12 cellular contexts compared by ENCODE assay signal in the genomic region with DNA sequence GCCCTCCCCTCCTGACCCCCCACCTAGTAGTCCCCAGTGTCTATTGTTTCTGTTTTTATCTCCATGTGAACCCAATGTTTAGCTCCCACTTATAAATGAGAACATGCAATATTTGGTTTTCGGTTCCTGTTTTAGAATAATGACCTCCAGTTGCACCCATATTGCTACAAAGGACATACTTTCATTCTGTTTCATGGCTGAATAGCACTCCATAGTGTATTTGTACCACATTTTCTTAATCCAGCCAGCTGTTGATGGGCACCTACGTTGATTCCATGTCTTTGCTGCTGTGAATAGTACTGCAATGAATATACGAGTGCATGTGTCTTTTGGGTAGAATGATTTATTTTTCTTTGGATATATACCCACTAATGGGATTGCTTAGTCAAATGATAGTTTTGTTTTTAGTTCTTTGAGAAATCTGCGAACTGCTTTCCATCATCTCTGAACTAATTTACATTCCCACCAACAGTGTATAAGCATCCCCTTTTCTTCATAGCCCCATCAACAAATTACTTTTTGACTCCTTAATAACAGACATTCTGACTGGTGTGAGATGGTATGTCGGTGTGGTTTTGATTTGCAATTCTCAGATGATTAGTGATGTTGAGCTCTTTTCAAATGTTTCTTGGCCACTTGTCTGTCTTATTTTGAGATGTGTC.
DNase-seq lines count a peak whose midpoint lies in the region; ATAC-seq, FAIRE-seq and TF ChIP-seq lines count a peak whose summit lies in the region.
"Had no signal": no experiment of that assay in that cellular context is flagged by ENCODE, and none has a peak within 500 bp of the region (broad histone marks: within the 10 kb centered on the region; RNA-seq: fewer than 3 reads in every experiment).

No MANE protein-coding gene starts in this region.

- H3K27me3 ChIP-seq in HepG2 (ENCODE audit: control insufficient read depth in 1 of 2, insufficient read depth in 2 of 2, low read length in 2 of 2) = no peaks in the 10 kb centered on the region
- no peaks in the 10 kb centered on the region for H3K27me3 ChIP-seq in heart left ventricle
- H3K27me3 ChIP-seq: cardiac muscle cell had no signal

- H3K27ac Mint-ChIP-seq in natural killer cell = no peak overlapping the region
- H3K27ac Mint-ChIP-seq: naive B cell; stimulated activated memory B cell treated with anti-CD40 and anti-IgM and Interleukin-4, amounts not matched to agents 10 μg/mL and 1 μg/mL and 100 μg/mL, for 72 hours had no signal

- TF ChIP-seq RAD21 in HepG2 (CRISPR knock-in tag; IDR thresholded peaks at IDR 0.05) = no peak

- no peak overlapping the region for H3K4me2 ChIP-seq in HepG2 (ENCODE audit: low read depth, low read length)

- no peaks in the 10 kb centered on the region for H3K4me1 Mint-ChIP-seq in natural killer cell
- H3K4me1 Mint-ChIP-seq: naive B cell; stimulated activated memory B cell treated with anti-CD40 and anti-IgM and Interleukin-4, amounts not matched to agents 10 μg/mL and 1 μg/mL and 100 μg/mL, for 72 hours had no signal

- H3K27ac ChIP-seq in HepG2 (ENCODE audit: extremely low read length, insufficient read depth, low read length) (no peak overlapping the region), heart left ventricle (no peak overlapping the region)
- H3K27ac ChIP-seq: cardiac muscle cell had no signal

- H3K9ac ChIP-seq in HepG2 (ENCODE audit: insufficient read depth, low read depth, low read length) = no peak overlapping the region

- peaks cover 15% of the 10 kb centered on the region for H3K9me3 ChIP-seq in HepG2 (ENCODE audit: low read length)
- H3K9me3 ChIP-seq in heart left ventricle = peaks cover 0 to 10% (median 0%) of the 10 kb centered on the region in 12 donors

- DNase-seq in GM12864 (ENCODE audit: low read depth) (peak; percentile 49), HepG2 (ENCODE audit: low spot score) (no peak), heart left ventricle (no peak), SHP77 treated with DMSO at 0.1 percent for 48 hours (lab: John Stamatoyannopoulos, UW) (no peak), natural killer cell (no peak)
- DNase-seq: naive B cell, T1000 had no signal

- H3K36me3 Mint-ChIP-seq in natural killer cell = no peaks in the 10 kb centered on the region
- H3K36me3 Mint-ChIP-seq: naive B cell; stimulated activated memory B cell treated with anti-CD40 and anti-IgM and Interleukin-4, amounts not matched to agents 10 μg/mL and 1 μg/mL and 100 μg/mL, for 72 hours had no signal

- WGBS in HepG2 (ENCODE audit: low lambda C conversion rate) = 98% methylated on average over 5 of the region's 5 CpGs
- WGBS in heart left ventricle, 4 donors = 85 to 89% (median 87%) methylated on average over 5 of the region's 5 CpGs

- TF ChIP-seq POLR2A in HepG2 (IDR thresholded peaks at IDR 0.05; ENCODE audit: insufficient read depth in 1 of 2, low read depth in 2 of 2, low read length in 2 of 2) = no peak
- TF ChIP-seq POLR2A in heart left ventricle (IDR thresholded peaks at IDR 0.05) = no peak

- H3K9me3 Mint-ChIP-seq in natural killer cell = peaks cover 9 to 10% of the 10 kb centered on the region in 2 donors
- H3K9me3 Mint-ChIP-seq: stimulated activated memory B cell treated with anti-CD40 and anti-IgM and Interleukin-4, amounts not matched to agents 10 μg/mL and 1 μg/mL and 100 μg/mL, for 72 hours had no signal

- no peak overlapping the region for H2AFZ ChIP-seq in HepG2 (ENCODE audit: low read length)

- no peak for TF ChIP-seq EP300 in HepG2 (IDR thresholded peaks at IDR 0.05; ENCODE audit: low read depth in 2 of 2, low read length in 2 of 2)
- no peak for TF ChIP-seq EP300 in HepG2 (CRISPR knock-in tag; IDR thresholded peaks at IDR 0.05; ENCODE audit: borderline replicate concordance)

- H3K4me1 ChIP-seq in HepG2 (ENCODE audit: insufficient read depth, low read length) = peaks cover 5% of the 10 kb centered on the region; the same call in 1 of the 2 replicates
- no peaks in the 10 kb centered on the region for H3K4me1 ChIP-seq in heart left ventricle

- no peaks in the 10 kb centered on the region for H3K27me3 Mint-ChIP-seq in natural killer cell (ENCODE audit: low read depth in 2 of 2)
- H3K27me3 Mint-ChIP-seq: naive B cell; stimulated activated memory B cell treated with anti-CD40 and anti-IgM and Interleukin-4, amounts not matched to agents 10 μg/mL and 1 μg/mL and 100 μg/mL, for 72 hours had no signal

- H3K36me3 ChIP-seq in HepG2 (replicated peaks in 1 of 2; ENCODE audit: control insufficient read depth in 1 of 2, insufficient read depth in 2 of 2, low read length in 2 of 2) = no peaks in the 10 kb centered on the region
- H3K36me3 ChIP-seq in heart left ventricle = no peaks in the 10 kb centered on the region
- H3K36me3 ChIP-seq: cardiac muscle cell had no signal

- H3K4me3 ChIP-seq in GM12864 (ENCODE audit: low read depth, low read length) (no peak overlapping the region), HepG2 (replicated peaks in 1 of 3; ENCODE audit: insufficient read depth in 1 of 3, low read depth in 2 of 3, low read length in 3 of 3) (no peak overlapping the region), heart left ventricle (no peak overlapping the region)
- H3K4me3 ChIP-seq: cardiac muscle cell had no signal

- no peak overlapping the region for H3K4me3 Mint-ChIP-seq in natural killer cell
- H3K4me3 Mint-ChIP-seq: naive B cell; stimulated activated memory B cell treated with anti-CD40 and anti-IgM and Interleukin-4, amounts not matched to agents 10 μg/mL and 1 μg/mL and 100 μg/mL, for 72 hours had no signal

- H3K79me2 ChIP-seq in HepG2 (ENCODE audit: insufficient read depth, low read length) = no peaks in the 10 kb centered on the region

- in situ Hi-C loops in HepG2 (cut with HindIII; ENCODE audit: extremely low pct_ligation_motif_present, low pct_unique_long_range_greater_than_20kb) = no loop called here

- ATAC-seq in GM19351 (IDR thresholded peaks at IDR 0.05; ENCODE audit: unreplicated experiment) (peak; percentile 93), HG02759 (IDR thresholded peaks at IDR 0.05; ENCODE audit: unreplicated experiment) (peak; percentile 85), HG03442 (IDR thresholded peaks at IDR 0.05; ENCODE audit: unreplicated experiment) (peak; percentile 93), HepG2 (no peak), heart left ventricle (no peak), natural killer cell (no peak)
- ATAC-seq: stimulated activated memory B cell treated with anti-CD40 and anti-IgM and Interleukin-4, amounts not matched to agents 10 μg/mL and 1 μg/mL and 100 μg/mL, for 72 hours had no signal

- intact Hi-C loops in HepG2 (cut with micrococcal nuclease; ENCODE audit: unreplicated experiment) = no loop called here
- intact Hi-C loops in heart left ventricle (cut with DNase I) = no loop called here
- intact Hi-C loops in natural killer cell (cut with micrococcal nuclease) = no loop called here

- FAIRE-seq in HepG2 (lab: Jason Lieb, UNC) = no peak

- CTCF ChIA-PET in HepG2 (lab: Yijun Ruan, JAX; ENCODE audit: low intra/inter-chr PET ratio, low total read pairs) = no interaction called here

- no peak for TF ChIP-seq CTCF in GM12864 (IDR thresholded peaks at IDR 0.05; ENCODE audit: low read depth, low read length, missing control alignments)
- no peak for TF ChIP-seq CTCF in HepG2 (CRISPR knock-in tag; IDR thresholded peaks at IDR 0.05)
- no peak for TF ChIP-seq CTCF in heart left ventricle (IDR thresholded peaks at IDR 0.05)
- no peak for TF ChIP-seq CTCF in natural killer cell (IDR thresholded peaks at IDR 0.05)

- no TSS peak for BruUV-seq in HepG2 (replicated peaks; lab: Mats Ljungman, UMichigan)

- no peaks in the 10 kb centered on the region for H4K20me1 ChIP-seq in HepG2 (ENCODE audit: insufficient read depth, low read length)

- POLR2A ChIA-PET in HepG2 (lab: Yijun Ruan, JAX) = no interaction called here

TF ChIP-seq in HepG2, 621 proteins besides CTCF, POLR2A, EP300 and RAD21:
- TF ChIP-seq SNAPC2 (CRISPR knock-in tag; IDR thresholded peaks at IDR 0.05) = no peak
- no peak for TF ChIP-seq ARHGAP35 (CRISPR knock-in tag; IDR thresholded peaks at IDR 0.05; ENCODE audit: borderline replicate concordance)
- TF ChIP-seq, protein P1, sequence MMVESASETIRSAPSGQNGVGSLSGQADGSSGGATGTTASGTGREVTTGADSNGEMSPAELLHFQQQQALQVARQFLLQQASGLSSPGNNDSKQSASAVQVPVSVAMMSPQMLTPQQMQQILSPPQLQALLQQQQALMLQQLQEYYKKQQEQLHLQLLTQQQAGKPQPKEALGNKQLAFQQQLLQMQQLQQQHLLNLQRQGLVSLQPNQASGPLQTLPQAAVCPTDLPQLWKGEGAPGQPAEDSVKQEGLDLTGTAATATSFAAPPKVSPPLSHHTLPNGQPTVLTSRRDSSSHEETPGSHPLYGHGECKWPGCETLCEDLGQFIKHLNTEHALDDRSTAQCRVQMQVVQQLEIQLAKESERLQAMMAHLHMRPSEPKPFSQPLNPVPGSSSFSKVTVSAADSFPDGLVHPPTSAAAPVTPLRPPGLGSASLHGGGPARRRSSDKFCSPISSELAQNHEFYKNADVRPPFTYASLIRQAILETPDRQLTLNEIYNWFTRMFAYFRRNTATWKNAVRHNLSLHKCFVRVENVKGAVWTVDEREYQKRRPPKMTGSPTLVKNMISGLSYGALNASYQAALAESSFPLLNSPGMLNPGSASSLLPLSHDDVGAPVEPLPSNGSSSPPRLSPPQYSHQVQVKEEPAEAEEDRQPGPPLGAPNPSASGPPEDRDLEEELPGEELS (CRISPR knock-in tag; IDR thresholded peaks at IDR 0.05) = no peak
- TF ChIP-seq ZNF567 (CRISPR knock-in tag; IDR thresholded peaks at IDR 0.05; ENCODE audit: borderline replicate concordance) = no peak
- no peak for TF ChIP-seq ZBTB20 (CRISPR knock-in tag; IDR thresholded peaks at IDR 0.05; ENCODE audit: borderline replicate concordance, low read depth)
- no peak for TF ChIP-seq E2F1 (CRISPR knock-in tag; IDR thresholded peaks at IDR 0.05)

Comparison
In these comparisons a context has a peak if more than half of its experiments do, and no peak if none do; other contexts are left out.
1. ATAC-seq: peak in GM19351 (single experiment), HG02759 (single experiment) and HG03442 (single experiment); none in HepG2 (single experiment), heart left ventricle (0 of 4) and natural killer cell (0 of 3).